Comparison of ENCODE assay signal across 18 cellular contexts in the genomic region with DNA sequence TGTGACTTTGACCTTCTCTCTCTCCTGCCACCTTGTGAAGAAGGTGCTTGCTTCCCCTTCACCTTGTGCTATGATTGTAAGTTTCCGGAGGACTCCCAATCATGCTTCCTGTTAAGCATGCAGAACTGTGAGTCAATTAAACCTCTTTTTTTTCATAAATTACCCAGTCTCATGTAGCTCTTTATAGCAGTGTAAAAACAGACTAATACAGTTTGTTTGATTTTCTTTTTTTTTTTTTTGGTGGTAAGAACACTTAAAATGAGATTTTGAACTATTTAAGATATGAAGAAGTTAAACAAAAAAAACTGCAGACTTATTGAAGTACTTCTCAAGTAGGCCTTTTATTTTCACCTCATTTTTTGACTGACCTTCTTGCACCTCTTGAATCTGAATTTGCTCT.
DNase-seq lines count a peak whose midpoint lies in the region; ATAC-seq and TF ChIP-seq lines count a peak whose summit lies in the region.
"Had no signal": no experiment of that assay in that cellular context is flagged by ENCODE, and none has a peak within 500 bp of the region (broad histone marks: within the 10 kb centered on the region; RNA-seq: fewer than 3 reads in every experiment).

No MANE protein-coding gene starts in this region.

- H3K9me3 Mint-ChIP-seq in endodermal cell (peaks cover 8% of the 10 kb centered on the region), neural progenitor cell (no peaks in the 10 kb centered on the region)

- H2BK5ac ChIP-seq in mesendoderm (ENCODE audit: low read length) = peak overlapping the region; percentile 33

- H2AK5ac ChIP-seq in mesendoderm (ENCODE audit: low read length) = no peak overlapping the region

- H3K4me2 ChIP-seq in mesendoderm (ENCODE audit: low read length) = no peak overlapping the region
- H3K4me2 ChIP-seq in neural progenitor cell = no peak overlapping the region
- H3K4me2 ChIP-seq: A549; BLaER1 treated with 17β-estradiol and CSF1 and Interleukin-3, amounts not matched to agents 10 nM and 100 nM had no signal

- TF ChIP-seq CTCF in endodermal cell (conservative IDR thresholded peaks at IDR 0.05) (no peak), neural progenitor cell (IDR thresholded peaks at IDR 0.05) (no peak)

- no peak overlapping the region for H3K9ac ChIP-seq in endodermal cell (ENCODE audit: extremely low read depth, low read length, poor library complexity, severe bottlenecking)
- H3K9ac ChIP-seq in mesendoderm (ENCODE audit: low read length) = no peak overlapping the region
- H3K9ac ChIP-seq in neural progenitor cell = no peak overlapping the region
- H3K9ac ChIP-seq: BLaER1 treated with 17β-estradiol and CSF1 and Interleukin-3, amounts not matched to agents 10 nM and 100 nM had no signal

- H3K4me1 ChIP-seq in endodermal cell (ENCODE audit: control insufficient read depth, insufficient read depth, low read length) = peaks cover 4% of the 10 kb centered on the region
- H3K4me1 ChIP-seq in mesendoderm (ENCODE audit: control insufficient read depth, low read depth, low read length) = no peaks in the 10 kb centered on the region
- no peaks in the 10 kb centered on the region for H3K4me1 ChIP-seq in neural progenitor cell
- H3K4me1 ChIP-seq: A549; BLaER1 treated with 17β-estradiol and CSF1 and Interleukin-3, amounts not matched to agents 10 nM and 100 nM; Caco-2 had no signal

- DNase-seq in endodermal cell (no peak), mesendoderm (peak; percentile 9), neural progenitor cell (ENCODE audit: low spot score) (no peak)
- DNase-seq in activated CD4-positive, CD25-positive, alpha-beta regulatory T cell treated with anti-CD3 and anti-CD28 coated beads, Interleukin-2, amount 50 U/mL, for 72 hours = no peak
- DNase-seq: AML-193; Caco-2; Calu3; CD4-positive, alpha-beta T cell; CD8-positive, alpha-beta T cell; DMS79 treated with DMSO at 0.1 percent for 48 hours; GF-D8 had no signal

- H3K79me1 ChIP-seq in mesendoderm (ENCODE audit: low read length) = no peaks in the 10 kb centered on the region

- H4K5ac ChIP-seq in mesendoderm (ENCODE audit: low read length) = no peak overlapping the region

- no peak for ATAC-seq in GM18907 (IDR thresholded peaks at IDR 0.05; ENCODE audit: unreplicated experiment)
- ATAC-seq in HG02610 (IDR thresholded peaks at IDR 0.05; ENCODE audit: unreplicated experiment) = no peak
- ATAC-seq: A549; CD8-positive, alpha-beta T cell had no signal

- 86% methylated on average over 1 of the region's 1 CpG; no CpG with 5 or more reads in 1 of the 2 experiments for WGBS in endodermal cell (ENCODE audit: insufficient coverage in 1 of 2, insufficient read length in 1 of 2), 2 experiments
- no CpG with 5 or more reads among the region's 1 CpG for WGBS in mesendoderm (ENCODE audit: extremely low coverage, insufficient coverage, low lambda C conversion rate)

- no peaks in the 10 kb centered on the region for H3K27me3 Mint-ChIP-seq in endodermal cell (ENCODE audit: insufficient read depth)
- H3K27me3 Mint-ChIP-seq in neural progenitor cell (ENCODE audit: insufficient read depth, low read depth) = no peaks in the 10 kb centered on the region
- H3K27me3 Mint-ChIP-seq: B cell; CD4-positive, alpha-beta T cell had no signal

- no peaks in the 10 kb centered on the region for H3K27me3 ChIP-seq in endodermal cell (ENCODE audit: control insufficient read depth, insufficient read depth, low read length, poor library complexity, severe bottlenecking)
- H3K27me3 ChIP-seq in mesendoderm (ENCODE audit: insufficient read depth, low read length, poor library complexity) = no peaks in the 10 kb centered on the region
- no peaks in the 10 kb centered on the region for H3K27me3 ChIP-seq in neural progenitor cell
- H3K27me3 ChIP-seq: BLaER1 treated with 17β-estradiol and CSF1 and Interleukin-3, amounts not matched to agents 10 nM and 100 nM had no signal

- peak overlapping the region; percentile 72 for H3K27ac Mint-ChIP-seq in endodermal cell
- H3K27ac Mint-ChIP-seq in neural progenitor cell = peak overlapping the region; percentile 11
- H3K27ac Mint-ChIP-seq: B cell; CD4-positive, alpha-beta T cell; CD8-positive, alpha-beta T cell had no signal

- H3K4me1 Mint-ChIP-seq in endodermal cell = peaks cover 52% of the 10 kb centered on the region
- peaks cover 2% of the 10 kb centered on the region for H3K4me1 Mint-ChIP-seq in neural progenitor cell
- H3K4me1 Mint-ChIP-seq: B cell had no signal

- H3F3A ChIP-seq in neural progenitor cell (ENCODE audit: low read depth) = no peaks in the 10 kb centered on the region

- H3K9me3 ChIP-seq in endodermal cell (ENCODE audit: control insufficient read depth, low read length) = peaks cover 19% of the 10 kb centered on the region
- H3K9me3 ChIP-seq in neural progenitor cell (ENCODE audit: low read depth) = no peaks in the 10 kb centered on the region
- H3K9me3 ChIP-seq: A549; BLaER1 treated with 17β-estradiol and CSF1 and Interleukin-3, amounts not matched to agents 10 nM and 100 nM; Caco-2 had no signal

- H2AFZ ChIP-seq in neural progenitor cell (replicated peaks) = no peak overlapping the region

- H3K36me3 Mint-ChIP-seq in endodermal cell (ENCODE audit: low read depth) (peaks cover 7% of the 10 kb centered on the region), neural progenitor cell (no peaks in the 10 kb centered on the region)
- H3K36me3 Mint-ChIP-seq: CD8-positive, alpha-beta T cell had no signal

- no peak overlapping the region for H3K4me3 ChIP-seq in endodermal cell (ENCODE audit: low read length)
- H3K4me3 ChIP-seq in mesendoderm (ENCODE audit: low read length) = no peak overlapping the region
- H3K4me3 ChIP-seq in neural progenitor cell = no peak overlapping the region
- H3K4me3 ChIP-seq: A549; BLaER1 treated with 17β-estradiol and CSF1 and Interleukin-3, amounts not matched to agents 10 nM and 100 nM had no signal

- no peaks in the 10 kb centered on the region for H4K20me1 ChIP-seq in neural progenitor cell (ENCODE audit: low read depth)
- H4K20me1 ChIP-seq: BLaER1 treated with 17β-estradiol and CSF1 and Interleukin-3, amounts not matched to agents 10 nM and 100 nM had no signal

- H2BK15ac ChIP-seq in mesendoderm (replicated peaks; ENCODE audit: low read depth) = no peak overlapping the region

- H3K4ac ChIP-seq in mesendoderm (ENCODE audit: low read depth, low read length) = no peak overlapping the region

- H3K27ac ChIP-seq in endodermal cell (ENCODE audit: low read depth, low read length) (peak overlapping the region; percentile 81), mesendoderm (ENCODE audit: low read depth, low read length) (no peak overlapping the region), neural progenitor cell (no peak overlapping the region)
- H3K27ac ChIP-seq: 22Rv1; A549; BLaER1 treated with 17β-estradiol and CSF1 and Interleukin-3, amounts not matched to agents 10 nM and 100 nM; C4-2B had no signal

- H2BK120ac ChIP-seq in mesendoderm (ENCODE audit: low read depth, low read length) = no peak overlapping the region

- no peak overlapping the region for H4K8ac ChIP-seq in mesendoderm (ENCODE audit: low read depth, low read length)

- no peaks in the 10 kb centered on the region for H3K79me2 ChIP-seq in mesendoderm (ENCODE audit: control insufficient read depth, insufficient read depth, low read length)
- H3K79me2 ChIP-seq in neural progenitor cell (ENCODE audit: low read depth) = no peaks in the 10 kb centered on the region

- H3K36me3 ChIP-seq in endodermal cell (ENCODE audit: control insufficient read depth, insufficient read depth, low read length) (no peaks in the 10 kb centered on the region), mesendoderm (ENCODE audit: control insufficient read depth, insufficient read depth, low read length) (no peaks in the 10 kb centered on the region), neural progenitor cell (no peaks in the 10 kb centered on the region)
- H3K36me3 ChIP-seq: BLaER1 treated with 17β-estradiol and CSF1 and Interleukin-3, amounts not matched to agents 10 nM and 100 nM had no signal

- no peak overlapping the region for H3K56ac ChIP-seq in mesendoderm (ENCODE audit: low read length)

- peak overlapping the region; percentile 22 for H3K18ac ChIP-seq in mesendoderm (ENCODE audit: low read length)

- H3K4me3 Mint-ChIP-seq in endodermal cell (no peak overlapping the region), neural progenitor cell (no peak overlapping the region)
- H3K4me3 Mint-ChIP-seq: B cell; CD4-positive, alpha-beta T cell; CD8-positive, alpha-beta T cell had no signal

- H3K23ac ChIP-seq in mesendoderm (ENCODE audit: low read length) = no peak overlapping the region
